Comparison of ENCODE assay signal across 8 cellular contexts in the genomic region with DNA sequence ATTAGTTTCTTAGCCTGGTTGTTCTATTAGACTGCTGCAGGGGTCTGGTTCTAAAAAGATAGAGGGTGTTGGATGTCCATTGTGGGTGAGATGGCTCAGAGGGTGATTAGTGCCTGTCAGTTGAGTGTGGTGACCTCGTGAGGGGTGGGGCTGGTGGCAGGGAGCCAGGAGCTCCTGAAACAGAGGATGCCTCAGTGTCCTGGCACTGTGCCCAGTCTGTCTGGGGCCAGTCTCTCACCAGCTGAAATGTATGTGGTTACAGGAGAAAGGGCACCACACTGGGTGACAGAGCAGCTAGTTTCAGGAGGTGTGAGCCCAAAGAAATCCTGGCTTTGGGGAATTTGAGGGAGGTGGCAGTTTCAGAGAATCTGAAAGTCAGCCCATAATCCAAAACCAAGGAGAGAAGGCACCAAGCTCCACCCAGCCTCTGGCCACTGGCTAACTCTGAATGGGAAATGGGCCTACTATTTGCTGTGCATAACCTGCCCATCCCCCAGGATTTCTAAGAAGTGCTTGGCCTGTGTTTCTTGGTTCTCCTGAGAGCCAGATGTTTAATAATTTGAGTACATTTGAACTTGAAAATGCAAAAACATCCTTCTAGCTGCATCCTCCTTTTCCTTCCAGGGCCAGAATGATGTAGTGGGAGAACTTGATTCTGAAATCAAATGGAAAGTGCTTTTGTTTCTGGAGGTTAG.
DNase-seq lines count a peak whose midpoint lies in the region; ATAC-seq and TF ChIP-seq lines count a peak whose summit lies in the region.

No MANE protein-coding gene starts in this region.

- H3K27ac Mint-ChIP-seq in T-cell = peak overlapping the region in 1 of 2 donors; percentile 56
- peak overlapping the region; percentile 71 for H3K27ac Mint-ChIP-seq in dendritic cell treated with granulocyte-macrophage colony-stimulating factor and Interleukin-4, amounts not matched to agents 40 ng/mL and 50 ng/mL, for 4 days
- no peak overlapping the region for H3K27ac Mint-ChIP-seq in WTC11

- CTCF ChIA-PET in T-cell (lab: Charles Lee) = interaction anchor here in 1 of 2 donors (1.0 kb wide), 1 partner anchor 21 kb away, joined by 3 read pairs; no protein-coding TSS in a partner anchor
- CTCF ChIA-PET in WTC11 (lab: Charles Lee) = interaction anchor here (0.6 to 3.1 kb wide), 2 partner anchors 9 to 26 kb away, joined by 3 to 13 read pairs; no protein-coding TSS in a partner anchor

- no peaks in the 10 kb centered on the region for H3K36me3 Mint-ChIP-seq in T-cell
- no peaks in the 10 kb centered on the region for H3K36me3 Mint-ChIP-seq in dendritic cell treated with granulocyte-macrophage colony-stimulating factor and Interleukin-4, amounts not matched to agents 40 ng/mL and 50 ng/mL, for 4 days (ENCODE audit: low read depth)
- peaks cover 35% of the 10 kb centered on the region for H3K36me3 Mint-ChIP-seq in WTC11

- H3K4me3 Mint-ChIP-seq in T-cell = no peak overlapping the region
- no peak overlapping the region for H3K4me3 Mint-ChIP-seq in dendritic cell treated with granulocyte-macrophage colony-stimulating factor and Interleukin-4, amounts not matched to agents 40 ng/mL and 50 ng/mL, for 4 days
- no peak overlapping the region for H3K4me3 Mint-ChIP-seq in WTC11

- H3K9me3 ChIP-seq in esophagus squamous epithelium = peaks cover 0 to 11% (median 10%) of the 10 kb centered on the region in 3 donors

- intact Hi-C loops in dendritic cell treated with granulocyte-macrophage colony-stimulating factor and Interleukin-4, amounts not matched to agents 40 ng/mL and 50 ng/mL, for 4 days (cut with micrococcal nuclease) = loop anchor here (10.0 kb wide), 1 partner anchor 93 kb away; the partner anchor contains the start of gene B3GNT2
- intact Hi-C loops in posterior vena cava (cut with DNase I) (no loop called here), esophagus squamous epithelium (cut with DNase I) (no loop called here)

- no peak for TF ChIP-seq POLR2A in esophagus squamous epithelium (IDR thresholded peaks at IDR 0.05)

- peak overlapping the region in 1 of 4 donors; percentile 29 for H3K27ac ChIP-seq in esophagus squamous epithelium

- POLR2A ChIA-PET in T-cell (lab: Charles Lee) = interaction anchor here in 1 of 2 donors (0.5 kb wide), 1 partner anchor 1545 kb away, joined by 3 read pairs; no protein-coding TSS in a partner anchor
- POLR2A ChIA-PET in WTC11 (lab: Charles Lee) = no interaction called here

- TF ChIP-seq CTCF in HFF-Myc (IDR thresholded peaks at IDR 0.05; ENCODE audit: low read depth, low read length, missing control alignments) (no peak), WTC11 (IDR thresholded peaks at IDR 0.05) (no peak), esophagus squamous epithelium (IDR thresholded peaks at IDR 0.05) (no peak)

- WGBS in esophagus squamous epithelium, 2 donors = 0% methylated on average over 1 of the region's 1 CpG; no CpG with 5 or more reads in 1 of the 2 donors

- no peaks in the 10 kb centered on the region for H3K27me3 ChIP-seq in esophagus squamous epithelium

- H3K4me3 ChIP-seq in HFF-Myc (replicated peaks; ENCODE audit: low read depth, low read length) = no peak overlapping the region
- no peak overlapping the region for H3K4me3 ChIP-seq in esophagus squamous epithelium

- H3K9me3 Mint-ChIP-seq in T-cell (peaks cover 7 to 10% (median 8%) of the 10 kb centered on the region in 3 donors), WTC11 (peaks cover 39% of the 10 kb centered on the region)
- H3K9me3 Mint-ChIP-seq in dendritic cell treated with granulocyte-macrophage colony-stimulating factor and Interleukin-4, amounts not matched to agents 40 ng/mL and 50 ng/mL, for 4 days = peaks cover 19% of the 10 kb centered on the region

- H3K27me3 Mint-ChIP-seq in T-cell = no peaks in the 10 kb centered on the region
- no peaks in the 10 kb centered on the region for H3K27me3 Mint-ChIP-seq in dendritic cell treated with granulocyte-macrophage colony-stimulating factor and Interleukin-4, amounts not matched to agents 40 ng/mL and 50 ng/mL, for 4 days
- peaks cover 7% of the 10 kb centered on the region for H3K27me3 Mint-ChIP-seq in WTC11 (ENCODE audit: low read depth)

- ATAC-seq in T-cell (replicated peaks in 1 of 4) = peak; percentile 34 to 67 (median 50)
- ATAC-seq in WTC11 = no peak

- H3K4me1 Mint-ChIP-seq in T-cell = peaks cover 10 to 13% (median 10%) of the 10 kb centered on the region in 3 donors
- peaks cover 27% of the 10 kb centered on the region for H3K4me1 Mint-ChIP-seq in dendritic cell treated with granulocyte-macrophage colony-stimulating factor and Interleukin-4, amounts not matched to agents 40 ng/mL and 50 ng/mL, for 4 days (ENCODE audit: low read depth)
- peaks cover 6% of the 10 kb centered on the region; the same call in 1 of the 2 replicates for H3K4me1 Mint-ChIP-seq in WTC11

- no peaks in the 10 kb centered on the region for H3K36me3 ChIP-seq in esophagus squamous epithelium

- peak; percentile 63 for DNase-seq in EH (ENCODE audit: low read depth)
- DNase-seq in HFF-Myc (ENCODE audit: extremely low read depth, low read depth) = peak; percentile 33
- DNase-seq in NCI-H1092 treated with DMSO at 0.1 percent for 48 hours (lab: John Stamatoyannopoulos, UW) = peak; percentile 86
- DNase-seq in T-cell = peak in 30 of 34 experiments; percentile 23 to 59 (median 43)
- DNase-seq in posterior vena cava (ENCODE audit: low spot score) = peak; percentile 88
- DNase-seq in WTC11 (ENCODE audit: low spot score) = no peak
- no peak for DNase-seq in esophagus squamous epithelium (lab: John Stamatoyannopoulos, UW)

- H3K4me1 ChIP-seq in esophagus squamous epithelium = peaks cover 4 to 31% (median 19%) of the 10 kb centered on the region in 3 donors

TF ChIP-seq in WTC11, 78 proteins besides CTCF, POLR2A, EP300 and RAD21:
- TF ChIP-seq, protein P1, sequence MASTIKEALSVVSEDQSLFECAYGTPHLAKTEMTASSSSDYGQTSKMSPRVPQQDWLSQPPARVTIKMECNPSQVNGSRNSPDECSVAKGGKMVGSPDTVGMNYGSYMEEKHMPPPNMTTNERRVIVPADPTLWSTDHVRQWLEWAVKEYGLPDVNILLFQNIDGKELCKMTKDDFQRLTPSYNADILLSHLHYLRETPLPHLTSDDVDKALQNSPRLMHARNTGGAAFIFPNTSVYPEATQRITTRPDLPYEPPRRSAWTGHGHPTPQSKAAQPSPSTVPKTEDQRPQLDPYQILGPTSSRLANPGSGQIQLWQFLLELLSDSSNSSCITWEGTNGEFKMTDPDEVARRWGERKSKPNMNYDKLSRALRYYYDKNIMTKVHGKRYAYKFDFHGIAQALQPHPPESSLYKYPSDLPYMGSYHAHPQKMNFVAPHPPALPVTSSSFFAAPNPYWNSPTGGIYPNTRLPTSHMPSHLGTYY (CRISPR knock-in tag; IDR thresholded peaks at IDR 0.05) = no peak
- TF ChIP-seq, protein P2, sequence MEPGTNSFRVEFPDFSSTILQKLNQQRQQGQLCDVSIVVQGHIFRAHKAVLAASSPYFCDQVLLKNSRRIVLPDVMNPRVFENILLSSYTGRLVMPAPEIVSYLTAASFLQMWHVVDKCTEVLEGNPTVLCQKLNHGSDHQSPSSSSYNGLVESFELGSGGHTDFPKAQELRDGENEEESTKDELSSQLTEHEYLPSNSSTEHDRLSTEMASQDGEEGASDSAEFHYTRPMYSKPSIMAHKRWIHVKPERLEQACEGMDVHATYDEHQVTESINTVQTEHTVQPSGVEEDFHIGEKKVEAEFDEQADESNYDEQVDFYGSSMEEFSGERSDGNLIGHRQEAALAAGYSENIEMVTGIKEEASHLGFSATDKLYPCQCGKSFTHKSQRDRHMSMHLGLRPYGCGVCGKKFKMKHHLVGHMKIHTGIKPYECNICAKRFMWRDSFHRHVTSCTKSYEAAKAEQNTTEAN (CRISPR knock-in tag; IDR thresholded peaks at IDR 0.05) = no peak
- TF ChIP-seq SMAD3 (CRISPR knock-in tag; IDR thresholded peaks at IDR 0.05; ENCODE audit: borderline replicate concordance) = no peak
- no peak for TF ChIP-seq JUN (CRISPR knock-in tag; IDR thresholded peaks at IDR 0.05)
- TF ChIP-seq E2F4 (CRISPR knock-in tag; IDR thresholded peaks at IDR 0.05; ENCODE audit: borderline replicate concordance, low read depth) = no peak
- TF ChIP-seq NFE2L1 (CRISPR knock-in tag; IDR thresholded peaks at IDR 0.05) = no peak
- TF ChIP-seq, protein P3, sequence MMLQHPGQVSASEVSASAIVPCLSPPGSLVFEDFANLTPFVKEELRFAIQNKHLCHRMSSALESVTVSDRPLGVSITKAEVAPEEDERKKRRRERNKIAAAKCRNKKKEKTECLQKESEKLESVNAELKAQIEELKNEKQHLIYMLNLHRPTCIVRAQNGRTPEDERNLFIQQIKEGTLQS (CRISPR knock-in tag; conservative IDR thresholded peaks at IDR 0.05) = no peak
- no peak for TF ChIP-seq RELA (CRISPR knock-in tag; IDR thresholded peaks at IDR 0.05; ENCODE audit: borderline replicate concordance)
- no peak for TF ChIP-seq OVOL2 (CRISPR knock-in tag; IDR thresholded peaks at IDR 0.05; ENCODE audit: borderline replicate concordance)
TF ChIP-seq in WTC11: peak in this region for 0.

Comparison
In these comparisons a context has a peak if more than half of its experiments do, and no peak if none do; other contexts are left out.
1. DNase-seq: peak in EH (single experiment), HFF-Myc (single experiment), NCI-H1092 treated with DMSO at 0.1 percent for 48 hours (single experiment), T-cell (30 of 34) and posterior vena cava (single experiment); none in WTC11 (single experiment) and esophagus squamous epithelium (single experiment).